In the genomic region with DNA sequence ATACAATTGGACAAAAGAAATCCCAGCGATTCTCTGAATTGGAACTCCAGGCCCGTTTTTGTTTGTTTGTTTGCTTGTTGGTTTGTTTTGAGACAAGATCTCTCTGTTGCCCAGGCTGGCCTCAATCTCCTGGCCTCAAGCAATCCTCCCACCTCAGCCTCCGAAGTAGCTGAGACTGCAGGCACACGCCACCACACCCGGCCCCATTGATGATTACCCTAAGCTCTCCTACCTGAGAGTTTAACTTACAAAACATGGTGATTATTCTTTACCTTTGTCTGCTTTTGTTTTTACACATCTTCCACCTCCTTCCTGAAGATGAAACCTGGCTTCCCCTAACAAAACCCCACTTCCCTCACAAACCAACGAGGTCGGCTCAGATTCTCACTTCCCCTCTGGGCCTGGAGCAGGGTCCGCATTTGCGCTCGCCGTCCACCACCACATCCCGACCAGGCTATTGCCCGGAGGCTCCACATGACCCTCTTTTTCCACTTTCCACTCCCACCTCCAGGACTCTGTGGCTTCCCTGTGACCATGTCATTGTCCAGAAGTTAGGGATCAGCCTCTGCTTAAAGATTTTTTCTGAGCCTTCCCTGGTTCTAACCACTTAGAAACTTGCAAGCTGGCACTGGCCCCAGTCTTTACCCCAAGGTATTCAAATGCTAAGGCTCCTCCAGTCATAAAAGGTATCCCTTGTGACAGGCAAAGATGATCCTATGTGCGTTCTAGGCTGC, we compare ENCODE assay signal across 1 cellular context.
TF ChIP-seq lines count a peak whose summit lies in the region.

No MANE protein-coding gene starts in this region.

TF ChIP-seq in GM12878, 131 proteins besides CTCF, POLR2A, EP300 and RAD21 (continues in another document):
- TF ChIP-seq, protein P1, sequence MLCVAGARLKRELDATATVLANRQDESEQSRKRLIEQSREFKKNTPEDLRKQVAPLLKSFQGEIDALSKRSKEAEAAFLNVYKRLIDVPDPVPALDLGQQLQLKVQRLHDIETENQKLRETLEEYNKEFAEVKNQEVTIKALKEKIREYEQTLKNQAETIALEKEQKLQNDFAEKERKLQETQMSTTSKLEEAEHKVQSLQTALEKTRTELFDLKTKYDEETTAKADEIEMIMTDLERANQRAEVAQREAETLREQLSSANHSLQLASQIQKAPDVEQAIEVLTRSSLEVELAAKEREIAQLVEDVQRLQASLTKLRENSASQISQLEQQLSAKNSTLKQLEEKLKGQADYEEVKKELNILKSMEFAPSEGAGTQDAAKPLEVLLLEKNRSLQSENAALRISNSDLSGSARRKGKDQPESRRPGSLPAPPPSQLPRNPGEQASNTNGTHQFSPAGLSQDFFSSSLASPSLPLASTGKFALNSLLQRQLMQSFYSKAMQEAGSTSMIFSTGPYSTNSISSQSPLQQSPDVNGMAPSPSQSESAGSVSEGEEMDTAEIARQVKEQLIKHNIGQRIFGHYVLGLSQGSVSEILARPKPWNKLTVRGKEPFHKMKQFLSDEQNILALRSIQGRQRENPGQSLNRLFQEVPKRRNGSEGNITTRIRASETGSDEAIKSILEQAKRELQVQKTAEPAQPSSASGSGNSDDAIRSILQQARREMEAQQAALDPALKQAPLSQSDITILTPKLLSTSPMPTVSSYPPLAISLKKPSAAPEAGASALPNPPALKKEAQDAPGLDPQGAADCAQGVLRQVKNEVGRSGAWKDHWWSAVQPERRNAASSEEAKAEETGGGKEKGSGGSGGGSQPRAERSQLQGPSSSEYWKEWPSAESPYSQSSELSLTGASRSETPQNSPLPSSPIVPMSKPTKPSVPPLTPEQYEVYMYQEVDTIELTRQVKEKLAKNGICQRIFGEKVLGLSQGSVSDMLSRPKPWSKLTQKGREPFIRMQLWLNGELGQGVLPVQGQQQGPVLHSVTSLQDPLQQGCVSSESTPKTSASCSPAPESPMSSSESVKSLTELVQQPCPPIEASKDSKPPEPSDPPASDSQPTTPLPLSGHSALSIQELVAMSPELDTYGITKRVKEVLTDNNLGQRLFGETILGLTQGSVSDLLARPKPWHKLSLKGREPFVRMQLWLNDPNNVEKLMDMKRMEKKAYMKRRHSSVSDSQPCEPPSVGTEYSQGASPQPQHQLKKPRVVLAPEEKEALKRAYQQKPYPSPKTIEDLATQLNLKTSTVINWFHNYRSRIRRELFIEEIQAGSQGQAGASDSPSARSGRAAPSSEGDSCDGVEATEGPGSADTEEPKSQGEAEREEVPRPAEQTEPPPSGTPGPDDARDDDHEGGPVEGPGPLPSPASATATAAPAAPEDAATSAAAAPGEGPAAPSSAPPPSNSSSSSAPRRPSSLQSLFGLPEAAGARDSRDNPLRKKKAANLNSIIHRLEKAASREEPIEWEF (IDR thresholded peaks at IDR 0.05; ENCODE audit: insufficient replicate concordance, low read depth, low read length): no peak
- TF ChIP-seq TBL1XR1 (IDR thresholded peaks at IDR 0.05; ENCODE audit: low read depth, low read length) (0 out of 2 replicates have a peak, but pooled peaks have one; percentile 29), ZNF274 (IDR thresholded peaks at IDR 0.05; ENCODE audit: insufficient read depth, insufficient read length) (no peak), ZNF622 (IDR thresholded peaks at IDR 0.05) (no peak), STAT1 (conservative IDR thresholded peaks at IDR 0.05) (no peak), MEF2A (IDR thresholded peaks at IDR 0.05; ENCODE audit: insufficient read depth, low read depth, low read length) (no peak), PML (IDR thresholded peaks at IDR 0.05; ENCODE audit: low read length) (no peak), DPF2 (IDR thresholded peaks at IDR 0.05) (peak; percentile 94), SREBF1 (IDR thresholded peaks at IDR 0.05; ENCODE audit: low read length) (no peak), JUND (IDR thresholded peaks at IDR 0.05; ENCODE audit: low read depth, low read length) (peak; percentile 39; the same call in 1 of the 2 replicates), GATAD2B (conservative IDR thresholded peaks at IDR 0.05; ENCODE audit: low read depth) (peak; percentile 79), HCFC1 (IDR thresholded peaks at IDR 0.05; ENCODE audit: low read length) (no peak), ZSCAN29 (IDR thresholded peaks at IDR 0.05) (no peak), SREBF2 (IDR thresholded peaks at IDR 0.05; ENCODE audit: low read length) (no peak), WRNIP1 (IDR thresholded peaks at IDR 0.05; ENCODE audit: borderline replicate concordance, low read depth, low read length) (no peak), SP1 (IDR thresholded peaks at IDR 0.05; ENCODE audit: low read depth, low read length) (peak; percentile 14), ZZZ3 (IDR thresholded peaks at IDR 0.05; ENCODE audit: control insufficient read depth, insufficient read length, low read depth) (no peak), CHD4 (IDR thresholded peaks at IDR 0.05) (no peak), TARDBP (IDR thresholded peaks at IDR 0.05; ENCODE audit: borderline replicate concordance) (no peak), HDGF (IDR thresholded peaks at IDR 0.05) (peak; percentile 76; the same call in 1 of the 2 replicates), CHD1 (IDR thresholded peaks at IDR 0.05; ENCODE audit: low read depth, low read length) (no peak), ZNF207 (IDR thresholded peaks at IDR 0.05; ENCODE audit: borderline replicate concordance) (no peak), TCF12 (IDR thresholded peaks at IDR 0.05; ENCODE audit: low read depth, low read length) (no peak), BACH1 (IDR thresholded peaks at IDR 0.05; ENCODE audit: borderline replicate concordance) (0 out of 2 replicates have a peak, but pooled peaks have one; percentile 15), MTA2 (IDR thresholded peaks at IDR 0.05; ENCODE audit: low read depth) (peak; percentile 76; the same call in 1 of the 2 replicates), NFYA (IDR thresholded peaks at IDR 0.05; ENCODE audit: borderline replicate concordance, low read depth, low read length) (no peak), TCF7 (IDR thresholded peaks at IDR 0.05; ENCODE audit: borderline replicate concordance) (no peak), ZNF24 (IDR thresholded peaks at IDR 0.05) (no peak), PAX8 (IDR thresholded peaks at IDR 0.05) (no peak), SMAD5 (IDR thresholded peaks at IDR 0.05; ENCODE audit: low read depth) (no peak), STAT3 (IDR thresholded peaks at IDR 0.05; ENCODE audit: low read depth, low read length) (no peak)
- TF ChIP-seq, protein P2, sequence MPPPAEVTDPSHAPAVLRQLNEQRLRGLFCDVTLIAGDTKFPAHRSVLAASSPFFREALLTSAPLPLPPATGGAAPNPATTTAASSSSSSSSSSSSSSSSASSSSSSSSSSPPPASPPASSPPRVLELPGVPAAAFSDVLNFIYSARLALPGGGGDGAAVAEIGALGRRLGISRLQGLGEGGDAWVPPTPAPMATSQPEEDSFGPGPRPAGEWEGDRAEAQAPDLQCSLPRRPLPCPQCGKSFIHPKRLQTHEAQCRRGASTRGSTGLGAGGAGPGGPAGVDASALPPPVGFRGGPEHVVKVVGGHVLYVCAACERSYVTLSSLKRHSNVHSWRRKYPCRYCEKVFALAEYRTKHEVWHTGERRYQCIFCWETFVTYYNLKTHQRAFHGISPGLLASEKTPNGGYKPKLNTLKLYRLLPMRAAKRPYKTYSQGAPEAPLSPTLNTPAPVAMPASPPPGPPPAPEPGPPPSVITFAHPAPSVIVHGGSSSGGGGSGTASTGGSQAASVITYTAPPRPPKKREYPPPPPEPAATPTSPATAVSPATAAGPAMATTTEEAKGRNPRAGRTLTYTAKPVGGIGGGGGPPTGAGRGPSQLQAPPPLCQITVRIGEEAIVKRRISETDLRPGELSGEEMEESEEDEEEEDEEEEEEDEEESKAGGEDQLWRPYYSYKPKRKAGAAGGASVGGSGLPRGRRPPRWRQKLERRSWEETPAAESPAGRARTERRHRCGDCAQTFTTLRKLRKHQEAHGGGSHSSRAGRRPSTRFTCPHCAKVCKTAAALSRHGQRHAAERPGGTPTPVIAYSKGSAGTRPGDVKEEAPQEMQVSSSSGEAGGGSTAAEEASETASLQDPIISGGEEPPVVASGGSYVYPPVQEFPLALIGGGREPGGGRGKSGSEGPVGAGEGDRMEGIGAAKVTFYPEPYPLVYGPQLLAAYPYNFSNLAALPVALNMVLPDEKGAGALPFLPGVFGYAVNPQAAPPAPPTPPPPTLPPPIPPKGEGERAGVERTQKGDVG (CRISPR knock-in tag; IDR thresholded peaks at IDR 0.05): no peak
- TF ChIP-seq, protein P3, sequence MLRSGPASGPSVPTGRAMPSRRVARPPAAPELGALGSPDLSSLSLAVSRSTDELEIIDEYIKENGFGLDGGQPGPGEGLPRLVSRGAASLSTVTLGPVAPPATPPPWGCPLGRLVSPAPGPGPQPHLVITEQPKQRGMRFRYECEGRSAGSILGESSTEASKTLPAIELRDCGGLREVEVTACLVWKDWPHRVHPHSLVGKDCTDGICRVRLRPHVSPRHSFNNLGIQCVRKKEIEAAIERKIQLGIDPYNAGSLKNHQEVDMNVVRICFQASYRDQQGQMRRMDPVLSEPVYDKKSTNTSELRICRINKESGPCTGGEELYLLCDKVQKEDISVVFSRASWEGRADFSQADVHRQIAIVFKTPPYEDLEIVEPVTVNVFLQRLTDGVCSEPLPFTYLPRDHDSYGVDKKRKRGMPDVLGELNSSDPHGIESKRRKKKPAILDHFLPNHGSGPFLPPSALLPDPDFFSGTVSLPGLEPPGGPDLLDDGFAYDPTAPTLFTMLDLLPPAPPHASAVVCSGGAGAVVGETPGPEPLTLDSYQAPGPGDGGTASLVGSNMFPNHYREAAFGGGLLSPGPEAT (IDR thresholded peaks at IDR 0.05; ENCODE audit: low read depth): peak; percentile 87; the same call in 1 of the 2 replicates
- TF ChIP-seq, protein P4, sequence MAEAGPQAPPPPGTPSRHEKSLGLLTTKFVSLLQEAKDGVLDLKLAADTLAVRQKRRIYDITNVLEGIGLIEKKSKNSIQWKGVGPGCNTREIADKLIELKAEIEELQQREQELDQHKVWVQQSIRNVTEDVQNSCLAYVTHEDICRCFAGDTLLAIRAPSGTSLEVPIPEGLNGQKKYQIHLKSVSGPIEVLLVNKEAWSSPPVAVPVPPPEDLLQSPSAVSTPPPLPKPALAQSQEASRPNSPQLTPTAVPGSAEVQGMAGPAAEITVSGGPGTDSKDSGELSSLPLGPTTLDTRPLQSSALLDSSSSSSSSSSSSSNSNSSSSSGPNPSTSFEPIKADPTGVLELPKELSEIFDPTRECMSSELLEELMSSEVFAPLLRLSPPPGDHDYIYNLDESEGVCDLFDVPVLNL (IDR thresholded peaks at IDR 0.05; ENCODE audit: low read depth, low read length): no peak
- TF ChIP-seq, protein P5, sequence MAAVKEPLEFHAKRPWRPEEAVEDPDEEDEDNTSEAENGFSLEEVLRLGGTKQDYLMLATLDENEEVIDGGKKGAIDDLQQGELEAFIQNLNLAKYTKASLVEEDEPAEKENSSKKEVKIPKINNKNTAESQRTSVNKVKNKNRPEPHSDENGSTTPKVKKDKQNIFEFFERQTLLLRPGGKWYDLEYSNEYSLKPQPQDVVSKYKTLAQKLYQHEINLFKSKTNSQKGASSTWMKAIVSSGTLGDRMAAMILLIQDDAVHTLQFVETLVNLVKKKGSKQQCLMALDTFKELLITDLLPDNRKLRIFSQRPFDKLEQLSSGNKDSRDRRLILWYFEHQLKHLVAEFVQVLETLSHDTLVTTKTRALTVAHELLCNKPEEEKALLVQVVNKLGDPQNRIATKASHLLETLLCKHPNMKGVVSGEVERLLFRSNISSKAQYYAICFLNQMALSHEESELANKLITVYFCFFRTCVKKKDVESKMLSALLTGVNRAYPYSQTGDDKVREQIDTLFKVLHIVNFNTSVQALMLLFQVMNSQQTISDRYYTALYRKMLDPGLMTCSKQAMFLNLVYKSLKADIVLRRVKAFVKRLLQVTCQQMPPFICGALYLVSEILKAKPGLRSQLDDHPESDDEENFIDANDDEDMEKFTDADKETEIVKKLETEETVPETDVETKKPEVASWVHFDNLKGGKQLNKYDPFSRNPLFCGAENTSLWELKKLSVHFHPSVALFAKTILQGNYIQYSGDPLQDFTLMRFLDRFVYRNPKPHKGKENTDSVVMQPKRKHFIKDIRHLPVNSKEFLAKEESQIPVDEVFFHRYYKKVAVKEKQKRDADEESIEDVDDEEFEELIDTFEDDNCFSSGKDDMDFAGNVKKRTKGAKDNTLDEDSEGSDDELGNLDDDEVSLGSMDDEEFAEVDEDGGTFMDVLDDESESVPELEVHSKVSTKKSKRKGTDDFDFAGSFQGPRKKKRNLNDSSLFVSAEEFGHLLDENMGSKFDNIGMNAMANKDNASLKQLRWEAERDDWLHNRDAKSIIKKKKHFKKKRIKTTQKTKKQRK (IDR thresholded peaks at IDR 0.05; ENCODE audit: low read depth, low read length): no peak
- TF ChIP-seq, protein P6, sequence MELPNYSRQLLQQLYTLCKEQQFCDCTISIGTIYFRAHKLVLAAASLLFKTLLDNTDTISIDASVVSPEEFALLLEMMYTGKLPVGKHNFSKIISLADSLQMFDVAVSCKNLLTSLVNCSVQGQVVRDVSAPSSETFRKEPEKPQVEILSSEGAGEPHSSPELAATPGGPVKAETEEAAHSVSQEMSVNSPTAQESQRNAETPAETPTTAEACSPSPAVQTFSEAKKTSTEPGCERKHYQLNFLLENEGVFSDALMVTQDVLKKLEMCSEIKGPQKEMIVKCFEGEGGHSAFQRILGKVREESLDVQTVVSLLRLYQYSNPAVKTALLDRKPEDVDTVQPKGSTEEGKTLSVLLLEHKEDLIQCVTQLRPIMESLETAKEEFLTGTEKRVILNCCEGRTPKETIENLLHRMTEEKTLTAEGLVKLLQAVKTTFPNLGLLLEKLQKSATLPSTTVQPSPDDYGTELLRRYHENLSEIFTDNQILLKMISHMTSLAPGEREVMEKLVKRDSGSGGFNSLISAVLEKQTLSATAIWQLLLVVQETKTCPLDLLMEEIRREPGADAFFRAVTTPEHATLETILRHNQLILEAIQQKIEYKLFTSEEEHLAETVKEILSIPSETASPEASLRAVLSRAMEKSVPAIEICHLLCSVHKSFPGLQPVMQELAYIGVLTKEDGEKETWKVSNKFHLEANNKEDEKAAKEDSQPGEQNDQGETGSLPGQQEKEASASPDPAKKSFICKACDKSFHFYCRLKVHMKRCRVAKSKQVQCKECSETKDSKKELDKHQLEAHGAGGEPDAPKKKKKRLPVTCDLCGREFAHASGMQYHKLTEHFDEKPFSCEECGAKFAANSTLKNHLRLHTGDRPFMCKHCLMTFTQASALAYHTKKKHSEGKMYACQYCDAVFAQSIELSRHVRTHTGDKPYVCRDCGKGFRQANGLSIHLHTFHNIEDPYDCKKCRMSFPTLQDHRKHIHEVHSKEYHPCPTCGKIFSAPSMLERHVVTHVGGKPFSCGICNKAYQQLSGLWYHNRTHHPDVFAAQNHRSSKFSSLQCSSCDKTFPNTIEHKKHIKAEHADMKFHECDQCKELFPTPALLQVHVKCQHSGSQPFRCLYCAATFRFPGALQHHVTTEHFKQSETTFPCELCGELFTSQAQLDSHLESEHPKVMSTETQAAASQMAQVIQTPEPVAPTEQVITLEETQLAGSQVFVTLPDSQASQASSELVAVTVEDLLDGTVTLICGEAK (IDR thresholded peaks at IDR 0.05; ENCODE audit: borderline replicate concordance): no peak
- TF ChIP-seq, protein P7, sequence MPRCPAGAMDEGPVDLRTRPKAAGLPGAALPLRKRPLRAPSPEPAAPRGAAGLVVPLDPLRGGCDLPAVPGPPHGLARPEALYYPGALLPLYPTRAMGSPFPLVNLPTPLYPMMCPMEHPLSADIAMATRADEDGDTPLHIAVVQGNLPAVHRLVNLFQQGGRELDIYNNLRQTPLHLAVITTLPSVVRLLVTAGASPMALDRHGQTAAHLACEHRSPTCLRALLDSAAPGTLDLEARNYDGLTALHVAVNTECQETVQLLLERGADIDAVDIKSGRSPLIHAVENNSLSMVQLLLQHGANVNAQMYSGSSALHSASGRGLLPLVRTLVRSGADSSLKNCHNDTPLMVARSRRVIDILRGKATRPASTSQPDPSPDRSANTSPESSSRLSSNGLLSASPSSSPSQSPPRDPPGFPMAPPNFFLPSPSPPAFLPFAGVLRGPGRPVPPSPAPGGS (IDR thresholded peaks at IDR 0.05; ENCODE audit: borderline replicate concordance, insufficient read depth, low read depth, low read length, poor library complexity, severe bottlenecking): no peak
